Comparison of ENCODE assay signal across 22 cellular contexts in the genomic region with DNA sequence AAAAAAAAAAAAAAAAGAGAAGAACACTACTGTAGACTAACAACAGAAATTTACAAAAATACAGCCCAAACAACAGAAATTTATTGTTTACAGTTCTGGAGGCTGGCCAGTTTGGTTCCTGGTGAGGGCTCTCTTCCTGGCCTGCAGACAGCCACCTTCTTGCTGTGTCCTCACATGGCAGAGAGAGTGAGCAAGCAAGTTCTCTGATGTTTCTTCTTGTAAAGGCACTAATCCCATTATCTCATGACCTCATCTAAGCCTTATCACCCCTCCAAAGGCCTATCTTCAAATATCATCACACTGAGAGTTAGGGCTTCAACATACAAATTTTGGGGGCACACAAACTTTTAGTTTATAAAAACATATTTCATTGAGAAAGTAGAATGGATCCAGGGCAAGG. TPM values are rescaled to one million over a fixed set of nuclear protein-coding genes. Genes with fewer than 3 reads are reported as not detected.
DNase-seq lines count a peak whose midpoint lies in the region; ATAC-seq and TF ChIP-seq lines count a peak whose summit lies in the region.
"Had no signal": no experiment of that assay in that cellular context is flagged by ENCODE, and none has a peak within 500 bp of the region (broad histone marks: within the 10 kb centered on the region; RNA-seq: fewer than 3 reads in every experiment).

No MANE protein-coding gene starts in this region.

- H3K9me3 Mint-ChIP-seq in activated CD8-positive, alpha-beta memory T cell treated with anti-CD3 and anti-CD28 coated beads, Interleukin-2, amount 10 ng/mL, durations not matched to agents 7 days and 5 days (ENCODE audit: low read depth) = no peaks in the 10 kb centered on the region
- no peaks in the 10 kb centered on the region for H3K9me3 Mint-ChIP-seq in CD8-positive, alpha-beta T cell
- H3K9me3 Mint-ChIP-seq in T-helper 2 cell treated with Interferon-gamma antibody and Interleukin-4, amounts not matched to agents 5 μg/mL and 100 μg/mL, for 36 hours = no peaks in the 10 kb centered on the region
- H3K9me3 Mint-ChIP-seq in naive thymus-derived CD4-positive, alpha-beta T cell = no peaks in the 10 kb centered on the region

- no peaks in the 10 kb centered on the region for H3K27me3 ChIP-seq in CD8-positive, alpha-beta T cell (ENCODE audit: insufficient read depth, low read length)
- H3K27me3 ChIP-seq in naive thymus-derived CD4-positive, alpha-beta T cell (ENCODE audit: control insufficient read depth in 2 of 2, insufficient read depth in 2 of 2, low read length in 2 of 2) = no peaks in the 10 kb centered on the region

- intact Hi-C loops in CD8-positive, alpha-beta T cell (cut with DNase I, micrococcal nuclease) = loop anchor here in 1 of 2 experiments (5.0 to 10.0 kb wide), 2 partner anchors 44 to 1026 kb away; a partner anchor contains a TSS
- intact Hi-C loops in naive thymus-derived CD4-positive, alpha-beta T cell (cut with micrococcal nuclease) = loop anchor here in 1 of 2 donors (5.0 kb wide), 1 partner anchor 36 kb away; no protein-coding TSS in a partner anchor

- CTCF ChIA-PET in activated CD8-positive, alpha-beta memory T cell treated with anti-CD3 and anti-CD28 coated beads, Interleukin-2, amount 10 ng/mL, durations not matched to agents 7 days and 5 days (lab: Charles Lee) = no interaction called here
- CTCF ChIA-PET in CD8-positive, alpha-beta T cell (lab: Charles Lee) = no interaction called here
- CTCF ChIA-PET in naive thymus-derived CD4-positive, alpha-beta T cell (lab: Charles Lee) = interaction anchor here (2.7 kb wide), 1 partner anchor 35 kb away, joined by 8 read pairs; no protein-coding TSS in a partner anchor

- H3K4me3 Mint-ChIP-seq in activated CD8-positive, alpha-beta memory T cell treated with anti-CD3 and anti-CD28 coated beads, Interleukin-2, amount 10 ng/mL, durations not matched to agents 7 days and 5 days = no peak overlapping the region
- H3K4me3 Mint-ChIP-seq in CD8-positive, alpha-beta T cell = no peak overlapping the region
- H3K4me3 Mint-ChIP-seq in T-helper 2 cell treated with Interferon-gamma antibody and Interleukin-4, amounts not matched to agents 5 μg/mL and 100 μg/mL, for 36 hours = no peak overlapping the region
- peak overlapping the region in 3 of 10 donors; percentile 32 to 66 (median 45) for H3K4me3 Mint-ChIP-seq in naive thymus-derived CD4-positive, alpha-beta T cell

- H3K4me1 Mint-ChIP-seq in activated CD8-positive, alpha-beta memory T cell treated with anti-CD3 and anti-CD28 coated beads, Interleukin-2, amount 10 ng/mL, durations not matched to agents 7 days and 5 days = peaks cover 57% of the 10 kb centered on the region
- H3K4me1 Mint-ChIP-seq in CD8-positive, alpha-beta T cell (ENCODE audit: low read depth) = peaks cover 53% of the 10 kb centered on the region
- peaks cover 54% of the 10 kb centered on the region for H3K4me1 Mint-ChIP-seq in T-helper 2 cell treated with Interferon-gamma antibody and Interleukin-4, amounts not matched to agents 5 μg/mL and 100 μg/mL, for 36 hours (ENCODE audit: low read depth)
- peaks cover 31 to 72% (median 61%) of the 10 kb centered on the region in 7 donors for H3K4me1 Mint-ChIP-seq in naive thymus-derived CD4-positive, alpha-beta T cell

- TF ChIP-seq CTCF in CD8-positive, alpha-beta T cell (IDR thresholded peaks at IDR 0.05) = no peak

- H3K36me3 Mint-ChIP-seq in activated CD8-positive, alpha-beta memory T cell treated with anti-CD3 and anti-CD28 coated beads, Interleukin-2, amount 10 ng/mL, durations not matched to agents 7 days and 5 days = peaks cover 13% of the 10 kb centered on the region
- H3K36me3 Mint-ChIP-seq in CD8-positive, alpha-beta T cell = no peaks in the 10 kb centered on the region
- peaks cover 5% of the 10 kb centered on the region for H3K36me3 Mint-ChIP-seq in T-helper 2 cell treated with Interferon-gamma antibody and Interleukin-4, amounts not matched to agents 5 μg/mL and 100 μg/mL, for 36 hours (ENCODE audit: low read depth)
- H3K36me3 Mint-ChIP-seq in naive thymus-derived CD4-positive, alpha-beta T cell = peaks cover 0 to 10% (median 3%) of the 10 kb centered on the region in 5 donors

- DNase-seq in activated CD8-positive, alpha-beta memory T cell treated with anti-CD3 and anti-CD28 coated beads, Interleukin-2, amount 10 ng/mL, durations not matched to agents 7 days and 5 days = no peak
- no peak for DNase-seq in activated CD8-positive, alpha-beta memory T cell treated with anti-CD3 and anti-CD28 coated beads for 24 hours
- no peak for DNase-seq in CD8-positive, alpha-beta T cell
- no peak for DNase-seq in T-helper 2 cell treated with Interferon-gamma antibody and Interleukin-4, amounts not matched to agents 5 μg/mL and 100 μg/mL, for 36 hours (ENCODE audit: low spot score)
- DNase-seq in naive thymus-derived CD4-positive, alpha-beta T cell = no peak
- DNase-seq in NCI-H2107 treated with DMSO at 0.1 percent for 48 hours (lab: John Stamatoyannopoulos, UW; ENCODE audit: unreplicated experiment) = no peak
- DNase-seq: Calu3, DMS153, GOT3, Kasumi-1, MM.1S, NCI-H1048, NCI-H1417 treated with DMSO at 0.1 percent for 48 hours, NCI-H187, NCI-H2107, NCI-H748 treated with DMSO at 0.1 percent for 48 hours, OCI-M1 had no signal

- peaks cover 2% of the 10 kb centered on the region for H3K27me3 Mint-ChIP-seq in activated CD8-positive, alpha-beta memory T cell treated with anti-CD3 and anti-CD28 coated beads, Interleukin-2, amount 10 ng/mL, durations not matched to agents 7 days and 5 days
- H3K27me3 Mint-ChIP-seq in CD8-positive, alpha-beta T cell (ENCODE audit: low read depth) = no peaks in the 10 kb centered on the region
- peaks cover 3% of the 10 kb centered on the region for H3K27me3 Mint-ChIP-seq in T-helper 2 cell treated with Interferon-gamma antibody and Interleukin-4, amounts not matched to agents 5 μg/mL and 100 μg/mL, for 36 hours (ENCODE audit: low read depth)
- peaks cover 0 to 29% (median 0%) of the 10 kb centered on the region in 5 donors for H3K27me3 Mint-ChIP-seq in naive thymus-derived CD4-positive, alpha-beta T cell

- H3K27ac Mint-ChIP-seq in activated CD8-positive, alpha-beta memory T cell treated with anti-CD3 and anti-CD28 coated beads, Interleukin-2, amount 10 ng/mL, durations not matched to agents 7 days and 5 days = peak overlapping the region; percentile 10
- peak overlapping the region; percentile 60 for H3K27ac Mint-ChIP-seq in CD8-positive, alpha-beta T cell
- peak overlapping the region; percentile 36 for H3K27ac Mint-ChIP-seq in T-helper 2 cell treated with Interferon-gamma antibody and Interleukin-4, amounts not matched to agents 5 μg/mL and 100 μg/mL, for 36 hours
- peak overlapping the region in 5 of 9 donors; percentile 49 to 92 (median 88) for H3K27ac Mint-ChIP-seq in naive thymus-derived CD4-positive, alpha-beta T cell

- no peaks in the 10 kb centered on the region for H3K9me3 ChIP-seq in CD8-positive, alpha-beta T cell (ENCODE audit: low read length)
- no peaks in the 10 kb centered on the region for H3K9me3 ChIP-seq in naive thymus-derived CD4-positive, alpha-beta T cell (ENCODE audit: control insufficient read depth in 2 of 3, low read length in 3 of 3)
- H3K9me3 ChIP-seq: SJSA1 had no signal

- ATAC-seq in activated CD8-positive, alpha-beta memory T cell treated with anti-CD3 and anti-CD28 coated beads, Interleukin-2, amount 10 ng/mL, durations not matched to agents 7 days and 5 days = no peak
- no peak for ATAC-seq in CD8-positive, alpha-beta T cell
- ATAC-seq in naive thymus-derived CD4-positive, alpha-beta T cell = no peak
- ATAC-seq in HG03135 (IDR thresholded peaks at IDR 0.05; ENCODE audit: unreplicated experiment) (no peak), HG02759 (IDR thresholded peaks at IDR 0.05; ENCODE audit: unreplicated experiment) (no peak)
- ATAC-seq: HCT116, Right ventricle myocardium inferior had no signal

- POLR2A ChIA-PET in CD8-positive, alpha-beta T cell (lab: Charles Lee) = no interaction called here
- POLR2A ChIA-PET in naive thymus-derived CD4-positive, alpha-beta T cell (lab: Charles Lee) = no interaction called here

- H3K27ac ChIP-seq in CD8-positive, alpha-beta T cell (ENCODE audit: low read depth, low read length) = no peak overlapping the region
- no peak overlapping the region for H3K27ac ChIP-seq in naive thymus-derived CD4-positive, alpha-beta T cell (ENCODE audit: low read depth, low read length)
- H3K27ac ChIP-seq: SJSA1 had no signal

- peaks cover 47% of the 10 kb centered on the region for H3K4me1 ChIP-seq in CD8-positive, alpha-beta T cell (ENCODE audit: insufficient read depth, low read length)
- peaks cover 38 to 47% of the 10 kb centered on the region in 2 donors for H3K4me1 ChIP-seq in naive thymus-derived CD4-positive, alpha-beta T cell (ENCODE audit: control insufficient read depth in 2 of 2, insufficient read depth in 2 of 2, low read length in 2 of 2)
- H3K4me1 ChIP-seq: SJSA1 had no signal

- H3K4me3 ChIP-seq in CD8-positive, alpha-beta T cell (ENCODE audit: low read depth, low read length) = no peak overlapping the region
- H3K4me3 ChIP-seq in naive thymus-derived CD4-positive, alpha-beta T cell (ENCODE audit: low read length) = no peak overlapping the region
- H3K4me3 ChIP-seq: SJSA1 had no signal

- H3K36me3 ChIP-seq in CD8-positive, alpha-beta T cell (ENCODE audit: insufficient read depth, low read length) = no peaks in the 10 kb centered on the region
- no peaks in the 10 kb centered on the region for H3K36me3 ChIP-seq in naive thymus-derived CD4-positive, alpha-beta T cell (ENCODE audit: control insufficient read depth in 2 of 3, insufficient read depth in 3 of 3, low read length in 3 of 3)
- H3K36me3 ChIP-seq: SJSA1 had no signal

RNA-seq across cellular contexts. Expression of a gene that starts 7.3 kb away (rescaled TPM):
- total RNA-seq in activated CD8-positive, alpha-beta memory T cell treated with anti-CD3 and anti-CD28 coated beads, Interleukin-2, amount 10 ng/mL, durations not matched to agents 7 days and 5 days = 10 to 100 TPM; 12.5 to 24.6 TPM
- 10 to 100 TPM in 1 of 2 experiments, 1 to 10 TPM in 1; 6.7 to 10.6 TPM for total RNA-seq in CD8-positive, alpha-beta T cell
- total RNA-seq in naive thymus-derived CD4-positive, alpha-beta T cell = 10 to 100 TPM in 4 of 5 experiments, 1 to 10 TPM in 1; 7.3 to 20.0 (median 13.2) TPM
- 1 to 10 TPM; 7.9 to 8.5 TPM for polyA plus RNA-seq in naive thymus-derived CD4-positive, alpha-beta T cell
- total RNA-seq: SJSA1 had no signal

RNA-seq across cellular contexts. Expression of a gene that starts 7.7 kb away (rescaled TPM):
- total RNA-seq in activated CD8-positive, alpha-beta memory T cell treated with anti-CD3 and anti-CD28 coated beads, Interleukin-2, amount 10 ng/mL, durations not matched to agents 7 days and 5 days = 10 to 100 TPM in 1 of 2 experiments, 1 to 10 TPM in 1; 6.0 to 10.7 TPM
- total RNA-seq in CD8-positive, alpha-beta T cell = 10 to 100 TPM; 10.7 to 11.0 TPM
- 10 to 100 TPM in 1 of 5 experiments, 1 to 10 TPM in 4; 4.0 to 12.5 (median 6.8) TPM for total RNA-seq in naive thymus-derived CD4-positive, alpha-beta T cell
- polyA plus RNA-seq in naive thymus-derived CD4-positive, alpha-beta T cell = 1 to 10 TPM in 1 of 2 donors, under 1 TPM in 1; 0.74 to 1.1 TPM
- total RNA-seq: SJSA1 had no signal

RNA-seq across cellular contexts. Expression of a gene that starts 50.8 kb away (rescaled TPM):
- 100 to 1,000 TPM; 106 to 107 TPM for total RNA-seq in activated CD8-positive, alpha-beta memory T cell treated with anti-CD3 and anti-CD28 coated beads, Interleukin-2, amount 10 ng/mL, durations not matched to agents 7 days and 5 days
- total RNA-seq in CD8-positive, alpha-beta T cell = 10 to 100 TPM; 61.0 to 71.1 TPM
- total RNA-seq in naive thymus-derived CD4-positive, alpha-beta T cell = 10 to 100 TPM; 47.6 to 85.5 (median 73.8) TPM
- 100 to 1,000 TPM in 1 of 2 donors, 10 to 100 TPM in 1; 98.4 to 103 TPM for polyA plus RNA-seq in naive thymus-derived CD4-positive, alpha-beta T cell

Comparison
In these comparisons a context has a peak if more than half of its experiments do, and no peak if none do; other contexts are left out.
1. H3K27ac Mint-ChIP-seq: peak in every context shown above with its lines; median percentile 88 in naive thymus-derived CD4-positive, alpha-beta T cell; 60 in CD8-positive, alpha-beta T cell; 36 in T-helper 2 cell treated with Interferon-gamma antibody and Interleukin-4, amounts not matched to agents 5 μg/mL and 100 μg/mL, for 36 hours; 10 in activated CD8-positive, alpha-beta memory T cell treated with anti-CD3 and anti-CD28 coated beads, Interleukin-2, amount 10 ng/mL, durations not matched to agents 7 days and 5 days.